8 cellular contexts compared by ENCODE assay signal in the genomic region with DNA sequence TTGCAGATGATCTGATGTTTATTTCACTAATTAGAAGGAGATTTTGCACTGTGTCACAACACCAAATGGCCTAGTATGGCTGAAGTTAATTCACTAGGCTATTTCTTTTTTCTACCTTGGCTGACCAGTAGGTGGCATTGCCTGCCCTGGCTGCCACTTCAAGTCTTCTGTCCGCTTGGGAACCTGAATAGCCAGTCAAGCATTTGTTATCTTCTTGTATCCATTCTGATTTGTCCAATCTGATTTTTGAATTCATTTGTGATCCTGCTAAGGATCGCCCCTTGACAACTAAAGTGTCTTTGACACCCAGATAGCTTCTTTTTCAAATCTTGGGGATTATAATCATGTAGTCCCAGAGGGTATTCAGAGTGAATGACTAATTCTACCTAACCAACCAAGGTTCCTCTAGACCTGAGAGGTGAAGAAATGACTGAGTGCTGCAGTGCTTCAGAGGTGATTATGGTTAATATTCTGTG.
DNase-seq lines count a peak whose midpoint lies in the region; ATAC-seq, FAIRE-seq and TF ChIP-seq lines count a peak whose summit lies in the region.

No MANE protein-coding gene starts in this region.

- H3K9me3 ChIP-seq in BE2C (no peaks in the 10 kb centered on the region), thyroid gland (no peaks in the 10 kb centered on the region)

- H3K4me3 Mint-ChIP-seq in T-cell, result no peak overlapping the region
- H3K4me3 Mint-ChIP-seq in effector memory CD8-positive, alpha-beta T cell, result no peak overlapping the region

- peak; percentile 29 for DNase-seq in BE2C
- no peak for DNase-seq in GM18507 (ENCODE audit: extremely low spot score, insufficient read length, low read depth)
- DNase-seq in NCI-H1092 (lab: John Stamatoyannopoulos, UW), result peak; percentile 22
- peak in 15 of 34 experiments; percentile 1 to 22 (median 9) for DNase-seq in T-cell
- DNase-seq in effector memory CD8-positive, alpha-beta T cell, result peak in 2 of 3 experiments; percentile 15 to 18
- DNase-seq in medulla oblongata (ENCODE audit: extremely low spot score), result peak; percentile 81
- DNase-seq in thyroid gland, result peak; percentile 50 to 56

- H3K4me1 Mint-ChIP-seq in T-cell, result peaks cover 17 to 22% (median 21%) of the 10 kb centered on the region in 3 donors
- peaks cover 6 to 10% of the 10 kb centered on the region in 2 donors for H3K4me1 Mint-ChIP-seq in effector memory CD8-positive, alpha-beta T cell (ENCODE audit: low read depth in 2 of 2)

- no peaks in the 10 kb centered on the region for H3K36me3 Mint-ChIP-seq in T-cell
- H3K36me3 Mint-ChIP-seq in effector memory CD8-positive, alpha-beta T cell (ENCODE audit: insufficient read depth), result no peaks in the 10 kb centered on the region

- no peaks in the 10 kb centered on the region for H3K36me3 ChIP-seq in BE2C
- no peaks in the 10 kb centered on the region for H3K36me3 ChIP-seq in thyroid gland

- H3K27me3 ChIP-seq in BE2C, result no peaks in the 10 kb centered on the region
- no peaks in the 10 kb centered on the region for H3K27me3 ChIP-seq in thyroid gland

- ATAC-seq in HG02840 (IDR thresholded peaks at IDR 0.05; ENCODE audit: low FRiP score, unreplicated experiment) (peak; percentile 65), T-cell (replicated peaks in 1 of 4) (peak; percentile 38 to 63 (median 47))
- peak; percentile 66 for ATAC-seq in effector memory CD8-positive, alpha-beta T cell (replicated peaks)

- intact Hi-C loops in thyroid gland (cut with DNase I), result no loop called here

- CTCF ChIA-PET in T-cell (lab: Charles Lee), result interaction anchor here (0.7 to 4.9 kb wide), 15 partner anchors 8 to 600 kb away, joined by 3 to 27 read pairs (median 3); no protein-coding TSS in a partner anchor

- no peak overlapping the region for H3K27ac ChIP-seq in thyroid gland

- peak; percentile 77 for TF ChIP-seq CTCF in BE2C (IDR thresholded peaks at IDR 0.05; ENCODE audit: low read depth, low read length)
- TF ChIP-seq CTCF in thyroid gland (IDR thresholded peaks at IDR 0.05), result peak; percentile 54 to 87 (median 74)

- peaks cover 9 to 10% of the 10 kb centered on the region in 2 donors for H3K27me3 Mint-ChIP-seq in T-cell
- H3K27me3 Mint-ChIP-seq in effector memory CD8-positive, alpha-beta T cell, result peaks cover 23 to 26% of the 10 kb centered on the region in 2 donors

- FAIRE-seq in GM18507 (lab: Jason Lieb, UNC), result peak; percentile 89

- POLR2A ChIA-PET in T-cell (lab: Charles Lee), result no interaction called here

- no peak overlapping the region for H3K27ac Mint-ChIP-seq in T-cell
- no peak overlapping the region for H3K27ac Mint-ChIP-seq in effector memory CD8-positive, alpha-beta T cell

- peaks cover 0 to 6% (median 0%) of the 10 kb centered on the region in 3 donors for H3K9me3 Mint-ChIP-seq in T-cell
- no peaks in the 10 kb centered on the region for H3K9me3 Mint-ChIP-seq in effector memory CD8-positive, alpha-beta T cell

- H3K4me1 ChIP-seq in BE2C (no peaks in the 10 kb centered on the region), thyroid gland (no peaks in the 10 kb centered on the region)

- no peak overlapping the region for H3K4me3 ChIP-seq in BE2C (ENCODE audit: low read depth, low read length)
- no peak overlapping the region for H3K4me3 ChIP-seq in thyroid gland (replicated peaks in 1 of 3)

- WGBS in thyroid gland, 2 donors, result 4 to 14% methylated on average over 2 of the region's 2 CpGs

- no peak for TF ChIP-seq POLR2A in thyroid gland (IDR thresholded peaks at IDR 0.05)
